8 cellular contexts compared by ENCODE assay signal in genomic region chr3:125310623-125311076, GRCh38.
DNase-seq lines count a peak whose midpoint lies in the region; ATAC-seq and TF ChIP-seq lines count a peak whose summit lies in the region.

No MANE protein-coding gene starts in this region.

- H2AFZ ChIP-seq in OCI-LY3 (ENCODE audit: low read depth, low read length): no peak overlapping the region

- no peaks in the 10 kb centered on the region for H4K20me1 ChIP-seq in OCI-LY3 (ENCODE audit: insufficient read depth, low read length)

- peaks cover 18% of the 10 kb centered on the region for H3K36me3 Mint-ChIP-seq in natural killer cell treated with Interleukin-12 subunit alpha and Interleukin-12 subunit beta and Interleukin-15 and Interleukin-18, amount 100 ng/mL, for 72 hours

- no peaks in the 10 kb centered on the region for H3K9me3 Mint-ChIP-seq in natural killer cell treated with Interleukin-12 subunit alpha and Interleukin-12 subunit beta and Interleukin-15 and Interleukin-18, amount 100 ng/mL, for 72 hours

- peak overlapping the region; percentile 14; the same call in 1 of the 2 replicates for H3K9ac ChIP-seq in OCI-LY3 (ENCODE audit: low read length)

- peak overlapping the region; percentile 30 for H3K27ac ChIP-seq in OCI-LY3 (ENCODE audit: low read length)

- H3K4me1 ChIP-seq in OCI-LY3 (ENCODE audit: low read length): peaks cover 17% of the 10 kb centered on the region

- H3K4me1 Mint-ChIP-seq in natural killer cell treated with Interleukin-12 subunit alpha and Interleukin-12 subunit beta and Interleukin-15 and Interleukin-18, amount 100 ng/mL, for 72 hours (ENCODE audit: low read depth in 2 of 2): peaks cover 35 to 48% of the 10 kb centered on the region in 2 donors

- no peaks in the 10 kb centered on the region for H3K9me3 ChIP-seq in OCI-LY3 (ENCODE audit: insufficient read depth, low read length)

- peak overlapping the region; percentile 80 for H3K4me2 ChIP-seq in OCI-LY3 (ENCODE audit: low read length)

- H3K79me2 ChIP-seq in OCI-LY3 (ENCODE audit: low read length): peaks cover 56% of the 10 kb centered on the region

- no peaks in the 10 kb centered on the region for H3K27me3 Mint-ChIP-seq in natural killer cell treated with Interleukin-12 subunit alpha and Interleukin-12 subunit beta and Interleukin-15 and Interleukin-18, amount 100 ng/mL, for 72 hours

- H3K27ac Mint-ChIP-seq in natural killer cell treated with Interleukin-12 subunit alpha and Interleukin-12 subunit beta and Interleukin-15 and Interleukin-18, amount 100 ng/mL, for 72 hours: peak overlapping the region; percentile 81 to 94

- ATAC-seq in natural killer cell treated with Interleukin-12 subunit alpha and Interleukin-12 subunit beta and Interleukin-15 and Interleukin-18, amount 100 ng/mL, for 72 hours: peak; percentile 90 to 97
- no peak for ATAC-seq in HG02678 (IDR thresholded peaks at IDR 0.05; ENCODE audit: unreplicated experiment)

- DNase-seq in AML-193 (lab: John Stamatoyannopoulos, UW) (peak; percentile 51 to 71), iPS-NIHi11 (ENCODE audit: low spot score) (no peak), NCI-H2196 treated with DMSO at 0.1 percent for 48 hours (lab: John Stamatoyannopoulos, UW; ENCODE audit: unreplicated experiment) (no peak), NCI-H524 (lab: John Stamatoyannopoulos, UW) (no peak)
- peak; percentile 8 for DNase-seq in activated T-helper 9 cell treated with anti-CD3 and anti-CD28 coated beads, Interleukin-2, amount 50 U/mL, for 16 hours (ENCODE audit: low read depth)
- no peak for DNase-seq in natural killer cell treated with Interleukin-12 subunit alpha and Interleukin-12 subunit beta and Interleukin-15 and Interleukin-18, amount 100 ng/mL, for 72 hours (ENCODE audit: low spot score)

- H3K36me3 ChIP-seq in OCI-LY3 (replicated peaks; ENCODE audit: low read depth, low read length): peaks cover 58% of the 10 kb centered on the region

- peak overlapping the region; percentile 91 for H3K4me3 Mint-ChIP-seq in natural killer cell treated with Interleukin-12 subunit alpha and Interleukin-12 subunit beta and Interleukin-15 and Interleukin-18, amount 100 ng/mL, for 72 hours

- peak overlapping the region; percentile 62 for H3K4me3 ChIP-seq in OCI-LY3 (ENCODE audit: low read length)

- TF ChIP-seq CTCF in OCI-LY3 (IDR thresholded peaks at IDR 0.05; ENCODE audit: low read depth, low read length): no peak

- H3K27me3 ChIP-seq in OCI-LY3 (ENCODE audit: low read depth, low read length): no peaks in the 10 kb centered on the region

Comparison
In these comparisons a context has a peak if more than half of its experiments do, and no peak if none do; other contexts are left out.
1. DNase-seq: peak in AML-193 (2 of 2) and activated T-helper 9 cell treated with anti-CD3 and anti-CD28 coated beads, Interleukin-2, amount 50 U/mL, for 16 hours (single experiment); none in natural killer cell treated with Interleukin-12 subunit alpha and Interleukin-12 subunit beta and Interleukin-15 and Interleukin-18, amount 100 ng/mL, for 72 hours (single experiment), iPS-NIHi11 (single experiment), NCI-H2196 treated with DMSO at 0.1 percent for 48 hours (single experiment) and NCI-H524 (0 of 2).